ENCODE assay signal across 1 cellular context in the genomic region with DNA sequence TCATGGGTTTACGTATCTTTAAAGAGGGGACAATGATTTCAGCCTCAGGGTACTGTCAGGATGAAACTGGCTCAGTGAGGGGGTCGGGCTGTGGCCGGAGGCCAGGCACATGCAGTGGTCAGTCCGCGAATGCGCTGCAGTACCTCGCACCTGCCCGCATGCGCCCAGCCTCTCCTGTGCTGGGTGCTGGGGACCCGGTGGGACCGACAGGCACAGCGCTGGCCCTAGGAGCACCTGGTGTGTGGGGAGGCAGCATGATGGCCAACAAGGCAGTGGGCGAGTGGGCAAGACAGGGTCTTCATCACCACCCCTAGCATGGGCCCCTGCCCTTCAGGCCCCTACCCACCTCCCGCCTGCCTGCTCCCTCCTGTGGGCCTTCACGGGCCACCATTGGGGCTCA.
TF ChIP-seq lines count a peak whose summit lies in the region.

No MANE protein-coding gene starts in this region.

TF ChIP-seq in A549, 52 proteins besides CTCF, POLR2A, EP300 and RAD21:
- TF ChIP-seq BHLHE40 (IDR thresholded peaks at IDR 0.05; ENCODE audit: low read depth, low read length) (no peak), SREBF2 (IDR thresholded peaks at IDR 0.05) (no peak), JUNB (IDR thresholded peaks at IDR 0.05) (no peak), MAFK (IDR thresholded peaks at IDR 0.05; ENCODE audit: partially characterized antibody) (no peak), HDAC2 (IDR thresholded peaks at IDR 0.05) (no peak), ZC3H11A (IDR thresholded peaks at IDR 0.05) (no peak), NFE2L2 (conservative IDR thresholded peaks at IDR 0.05; ENCODE audit: low read length) (no peak), FOSL2 (IDR thresholded peaks at IDR 0.05) (no peak), FOSL2 (CRISPR knock-in tag; IDR thresholded peaks at IDR 0.05) (no peak), FOXS1 (CRISPR knock-in tag; IDR thresholded peaks at IDR 0.05) (no peak)
- TF ChIP-seq, protein P1, sequence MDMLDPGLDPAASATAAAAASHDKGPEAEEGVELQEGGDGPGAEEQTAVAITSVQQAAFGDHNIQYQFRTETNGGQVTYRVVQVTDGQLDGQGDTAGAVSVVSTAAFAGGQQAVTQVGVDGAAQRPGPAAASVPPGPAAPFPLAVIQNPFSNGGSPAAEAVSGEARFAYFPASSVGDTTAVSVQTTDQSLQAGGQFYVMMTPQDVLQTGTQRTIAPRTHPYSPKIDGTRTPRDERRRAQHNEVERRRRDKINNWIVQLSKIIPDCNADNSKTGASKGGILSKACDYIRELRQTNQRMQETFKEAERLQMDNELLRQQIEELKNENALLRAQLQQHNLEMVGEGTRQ (IDR thresholded peaks at IDR 0.05): no peak
- TF ChIP-seq, protein P2, sequence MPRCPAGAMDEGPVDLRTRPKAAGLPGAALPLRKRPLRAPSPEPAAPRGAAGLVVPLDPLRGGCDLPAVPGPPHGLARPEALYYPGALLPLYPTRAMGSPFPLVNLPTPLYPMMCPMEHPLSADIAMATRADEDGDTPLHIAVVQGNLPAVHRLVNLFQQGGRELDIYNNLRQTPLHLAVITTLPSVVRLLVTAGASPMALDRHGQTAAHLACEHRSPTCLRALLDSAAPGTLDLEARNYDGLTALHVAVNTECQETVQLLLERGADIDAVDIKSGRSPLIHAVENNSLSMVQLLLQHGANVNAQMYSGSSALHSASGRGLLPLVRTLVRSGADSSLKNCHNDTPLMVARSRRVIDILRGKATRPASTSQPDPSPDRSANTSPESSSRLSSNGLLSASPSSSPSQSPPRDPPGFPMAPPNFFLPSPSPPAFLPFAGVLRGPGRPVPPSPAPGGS (IDR thresholded peaks at IDR 0.05): no peak
